ENCODE assay signal across 28 cellular contexts in genomic region chr20:62540504-62540903, GRCh38.
A peak's percentile ranks its signal among the peaks of the same experiment; 100 is the strongest.
DNase-seq lines count a peak whose midpoint lies in the region; ATAC-seq, FAIRE-seq and TF ChIP-seq lines count a peak whose summit lies in the region.
"Had no signal": no experiment of that assay in that cellular context is flagged by ENCODE, and none has a peak within 500 bp of the region (broad histone marks: within the 10 kb centered on the region; RNA-seq: fewer than 3 reads in every experiment).

No MANE protein-coding gene starts in this region.

- peaks cover 2% of the 10 kb centered on the region for H3K9me1 ChIP-seq in K562 (ENCODE audit: control insufficient read depth, insufficient read depth, low read length)

- FAIRE-seq in K562 (lab: Jason Lieb, UNC) = no peak
- FAIRE-seq: endothelial cell of umbilical vein, pancreas, urothelium cell line had no signal

- H3K4me2 ChIP-seq in DOHH2 (ENCODE audit: low read length) (no peak overlapping the region), K562 (ENCODE audit: insufficient read depth, low read length) (no peak overlapping the region)
- H3K4me2 ChIP-seq: PC-9, SK-N-SH had no signal

- no peaks in the 10 kb centered on the region for H4K20me1 ChIP-seq in DOHH2 (ENCODE audit: control insufficient read depth, insufficient read depth, low read depth, low read length)
- H4K20me1 ChIP-seq in K562 (replicated peaks; ENCODE audit: control insufficient read depth, insufficient read depth, low read length) = no peaks in the 10 kb centered on the region

- BruUV-seq in K562 (replicated peaks; lab: Mats Ljungman, UMichigan) = no TSS peak

- H3K9ac ChIP-seq in K562 (ENCODE audit: insufficient read depth in 1 of 2, low read depth in 2 of 2, low read length in 2 of 2) = peak overlapping the region in 1 of 2 experiments; percentile 23; a peak in 1 of 4 replicates
- H3K9ac ChIP-seq: SK-N-SH had no signal

- POLR2A ChIA-PET in K562 (lab: Yijun Ruan, JAX) = interaction anchor here (0.6 to 1.4 kb wide), 4 partner anchors 14 to 266 kb away, joined by 3 to 4 read pairs (median 4); no protein-coding TSS in a partner anchor

- no peaks in the 10 kb centered on the region for H3K9me3 ChIP-seq in DOHH2 (ENCODE audit: control insufficient read depth, insufficient read depth, low read length)
- peaks cover 5% of the 10 kb centered on the region; the same call in 1 of the 2 replicates for H3K9me3 ChIP-seq in K562 (replicated peaks; ENCODE audit: control insufficient read depth, insufficient read depth, low read depth, low read length)
- no peaks in the 10 kb centered on the region for H3K9me3 ChIP-seq in ascending aorta
- H3K9me3 ChIP-seq in uterus = no peaks in the 10 kb centered on the region
- H3K9me3 ChIP-seq: mucosa of descending colon, pancreas, right atrium auricular region, SK-N-SH, testis had no signal

- peak; percentile 48 for TF ChIP-seq CTCF in DOHH2 (IDR thresholded peaks at IDR 0.05; ENCODE audit: low read depth, low read length, poor library complexity, severe bottlenecking)
- TF ChIP-seq CTCF in HFF-Myc (IDR thresholded peaks at IDR 0.05; ENCODE audit: low read depth, low read length, missing control alignments) = peak; percentile 23
- TF ChIP-seq CTCF in K562 (IDR thresholded peaks at IDR 0.05 in 2 of 3, conservative IDR thresholded peaks at IDR 0.05 in 1 of 3; ENCODE audit: insufficient read depth in 2 of 3, low read depth in 1 of 3, low read length in 3 of 3) = peak; percentile 55 to 66 (median 60); a peak in 5 of 6 replicates
- TF ChIP-seq CTCF in retinal pigment epithelial cell (conservative IDR thresholded peaks at IDR 0.05; ENCODE audit: low read depth, low read length) = peak; percentile 14
- TF ChIP-seq CTCF in ascending aorta (IDR thresholded peaks at IDR 0.05) = no peak
- TF ChIP-seq CTCF in uterus (IDR thresholded peaks at IDR 0.05) = no peak

- DNase-seq in HFF-Myc (ENCODE audit: extremely low read depth, low read depth) = no peak
- DNase-seq in K562 (ENCODE audit: extremely low read depth in 1 of 4, low spot score in 3 of 4) = peak in 3 of 4 experiments; percentile 54 to 58 (median 55)
- no peak for DNase-seq in retinal pigment epithelial cell (ENCODE audit: low read depth)
- no peak for DNase-seq in NCI-H1694 treated with DMSO at 0.1 percent for 48 hours (lab: John Stamatoyannopoulos, UW)
- DNase-seq in ascending aorta (ENCODE audit: low spot score in 2 of 2) = no peak
- no peak for DNase-seq in uterus
- DNase-seq in activated CD4-positive, alpha-beta T cell treated with anti-CD3 and anti-CD28 coated beads for 4 hours = no peak
- DNase-seq: activated CD4-positive, alpha-beta memory T cell treated with anti-CD3 and anti-CD28 coated beads, Interleukin-2, amount 10 ng/mL, durations not matched to agents 7 days and 5 days; activated CD4-positive, CD25-positive, alpha-beta regulatory T cell treated with anti-CD3 and anti-CD28 coated beads, Interleukin-2, amount 50 U/mL, for 72 hours; activated naive CD4-positive, alpha-beta T cell treated with anti-CD3 and anti-CD28 coated beads, Interleukin-2, amount 50 U/mL, for 16 hours; CD4-positive, alpha-beta memory T cell; dorsolateral prefrontal cortex; MG63; mucosa of descending colon; NCI-H2081; NCI-H526; pancreas; PC-9; SK-N-SH; stimulated activated CD8-positive, alpha-beta memory T cell treated with anti-CD3 and anti-CD28 coated beads, Interleukin-4, amount 100 ng/mL, for 48 hours; testis had no signal

- CTCF ChIA-PET in K562 (lab: Yijun Ruan, JAX; ENCODE audit: low intra/inter-chr PET ratio) = interaction anchor here (1.1 kb wide), 1 partner anchor 41 kb away, joined by 4 read pairs; no protein-coding TSS in a partner anchor

- TF ChIP-seq EP300 in K562 (IDR thresholded peaks at IDR 0.05; ENCODE audit: low read length) = no peak

- no peaks in the 10 kb centered on the region for H3K9me2 ChIP-seq in DOHH2 (replicated peaks; ENCODE audit: control insufficient read depth, low read length)
- H3K9me2 ChIP-seq: SK-N-SH had no signal

- H3K27ac ChIP-seq in DOHH2 (ENCODE audit: low read depth, low read length) = no peak overlapping the region
- no peak overlapping the region for H3K27ac ChIP-seq in K562 (ENCODE audit: extremely low read depth, low read depth, low read length)
- no peak overlapping the region for H3K27ac ChIP-seq in ascending aorta
- H3K27ac ChIP-seq in uterus = no peak overlapping the region
- H3K27ac ChIP-seq: dorsolateral prefrontal cortex, pancreas, PC-9, testis had no signal

- no peak overlapping the region for H3K4me3 ChIP-seq in DOHH2 (ENCODE audit: low read length)
- H3K4me3 ChIP-seq in HFF-Myc (replicated peaks; ENCODE audit: low read depth, low read length) = no peak overlapping the region
- H3K4me3 ChIP-seq in K562 = no peak overlapping the region
- no peak overlapping the region for H3K4me3 ChIP-seq in retinal pigment epithelial cell (ENCODE audit: low read length)
- H3K4me3 ChIP-seq in ascending aorta = no peak overlapping the region
- no peak overlapping the region for H3K4me3 ChIP-seq in uterus
- H3K4me3 ChIP-seq: dorsolateral prefrontal cortex, gastroesophageal sphincter, hepatocyte, lung, MG63, mucosa of descending colon, pancreas, PC-9, right atrium auricular region, testis had no signal

- no peaks in the 10 kb centered on the region for H3F3A ChIP-seq in DOHH2 (ENCODE audit: control insufficient read depth, insufficient read depth)

- intact Hi-C loops in K562 (cut with micrococcal nuclease) = no loop called here
- intact Hi-C loops in ascending aorta (cut with DNase I) = no loop called here
- intact Hi-C loops in uterus (cut with DNase I; ENCODE audit: low total_unique reads) = no loop called here

- 14% methylated on average over 12 of the region's 14 CpGs for WGBS in K562 (ENCODE audit: insufficient coverage, low coverage, missing lambda C conversion rate)

- TF ChIP-seq POLR2A in K562 (conservative IDR thresholded peaks at IDR 0.05) = no peak
- TF ChIP-seq POLR2A in uterus (IDR thresholded peaks at IDR 0.05) = no peak

- no peaks in the 10 kb centered on the region for H3K4me1 ChIP-seq in DOHH2 (ENCODE audit: control insufficient read depth, low read length)
- peaks cover 7 to 61% of the 10 kb centered on the region in 2 experiments; a peak in 4 of 5 replicates for H3K4me1 ChIP-seq in K562 (replicated peaks in 1 of 2; ENCODE audit: control insufficient read depth in 2 of 2, insufficient read depth in 2 of 2, low read length in 2 of 2)
- no peaks in the 10 kb centered on the region for H3K4me1 ChIP-seq in ascending aorta
- peaks cover 0 to 13% of the 10 kb centered on the region in 2 donors for H3K4me1 ChIP-seq in uterus
- H3K4me1 ChIP-seq: pancreas had no signal

- H3K79me2 ChIP-seq in DOHH2 (ENCODE audit: control insufficient read depth, low read length) (no peaks in the 10 kb centered on the region), K562 (ENCODE audit: control insufficient read depth, insufficient read depth, low read length) (no peaks in the 10 kb centered on the region)
- H3K79me2 ChIP-seq: hepatocyte had no signal

- in situ Hi-C loops in K562 (cut with MboI) = no loop called here

- TF ChIP-seq RAD21 in K562 (CRISPR knock-in tag; conservative IDR thresholded peaks at IDR 0.05 in 1 of 2, IDR thresholded peaks at IDR 0.05 in 1 of 2) = peak; percentile 17 to 41; a peak in 2 of 4 replicates

- ATAC-seq in K562 = peak; percentile 60
- ATAC-seq: mucosa of descending colon, pancreas had no signal

- H3K27me3 ChIP-seq in DOHH2 (ENCODE audit: control insufficient read depth, low read length) (no peaks in the 10 kb centered on the region), K562 (ENCODE audit: control insufficient read depth in 2 of 2, insufficient read depth in 2 of 2, low read length in 2 of 2) (peaks cover 5 to 32% of the 10 kb centered on the region in 2 experiments; a peak in 4 of 5 replicates), ascending aorta (no peaks in the 10 kb centered on the region), uterus (no peaks in the 10 kb centered on the region)
- H3K27me3 ChIP-seq: hepatocyte, MG63, pancreas, right atrium auricular region, testis had no signal

- H2AFZ ChIP-seq in K562 (ENCODE audit: low read depth, low read length) = no peak overlapping the region
- H2AFZ ChIP-seq: hepatocyte, PC-9 had no signal

- H3K36me3 ChIP-seq in DOHH2 (ENCODE audit: control insufficient read depth, low read length) = no peaks in the 10 kb centered on the region
- H3K36me3 ChIP-seq in K562 (ENCODE audit: control insufficient read depth, insufficient read depth, low read length) = no peaks in the 10 kb centered on the region
- H3K36me3 ChIP-seq in ascending aorta = no peaks in the 10 kb centered on the region
- H3K36me3 ChIP-seq in uterus = no peaks in the 10 kb centered on the region
- H3K36me3 ChIP-seq: MG63, pancreas, right atrium auricular region had no signal

TF ChIP-seq in K562, 482 proteins besides CTCF, POLR2A, EP300 and RAD21 (continues in another document):
- TF ChIP-seq YY1 (IDR thresholded peaks at IDR 0.05; ENCODE audit: borderline replicate concordance in 1 of 3, control insufficient read depth in 1 of 3, extremely low read depth in 1 of 3, insufficient read depth in 3 of 3, insufficient read length in 1 of 3, insufficient replicate concordance in 2 of 3, low read depth in 1 of 3, low read length in 2 of 3) = peak in 2 of 3 experiments; percentile 33 to 48
- 0 out of 4 replicates have a peak, but pooled peaks of 1 of the 2 experiments have one; percentile 27 for TF ChIP-seq MAZ (CRISPR knock-in tag; conservative IDR thresholded peaks at IDR 0.05 in 1 of 2, IDR thresholded peaks at IDR 0.05 in 1 of 2)
- TF ChIP-seq ZNF695 (CRISPR knock-in tag; IDR thresholded peaks at IDR 0.05) = no peak

Comparison
In these comparisons a context has a peak if more than half of its experiments do, and no peak if none do; other contexts are left out.
1. CTCF ChIP-seq: peak in DOHH2 (single experiment), HFF-Myc (single experiment), K562 (3 of 3) and retinal pigment epithelial cell (single experiment); none in ascending aorta (0 of 3) and uterus (0 of 4).
2. DNase-seq: peak in K562 (3 of 4); none in HFF-Myc (single experiment), retinal pigment epithelial cell (single experiment), NCI-H1694 treated with DMSO at 0.1 percent for 48 hours (single experiment), ascending aorta (0 of 2), uterus (0 of 2) and activated CD4-positive, alpha-beta T cell treated with anti-CD3 and anti-CD28 coated beads for 4 hours (0 of 2).